In genomic region chr9:121372563-121373400, GRCh38 we compare ENCODE assay signal across 10 cellular contexts. TPM values are rescaled to one million over a fixed set of nuclear protein-coding genes. Genes with fewer than 3 reads are reported as not detected.
DNase-seq lines count a peak whose midpoint lies in the region; ATAC-seq, FAIRE-seq and TF ChIP-seq lines count a peak whose summit lies in the region.
"Had no signal": no experiment of that assay in that cellular context is flagged by ENCODE, and none has a peak within 500 bp of the region (broad histone marks: within the 10 kb centered on the region; RNA-seq: fewer than 3 reads in every experiment).

No MANE protein-coding gene starts in this region.

- in situ Hi-C loops in K562 (cut with MboI) = no loop called here

- no peaks in the 10 kb centered on the region for H4K20me1 ChIP-seq in K562 (replicated peaks; ENCODE audit: control insufficient read depth, insufficient read depth, low read length)

- 44 to 57% methylated on average over 6 of the region's 6 CpGs for WGBS in heart right ventricle, 2 donors
- WGBS in K562 (ENCODE audit: insufficient coverage, low coverage, missing lambda C conversion rate) = 10% methylated on average over 6 of the region's 6 CpGs
- 34 to 47% methylated on average over 6 of the region's 6 CpGs for WGBS in lung, 2 donors
- WGBS in urinary bladder = 23% methylated on average over 6 of the region's 6 CpGs

- H2AFZ ChIP-seq in K562 (ENCODE audit: low read depth, low read length) = peak overlapping the region; percentile 70

- peak overlapping the region; percentile 93 for H3K4me2 ChIP-seq in K562 (ENCODE audit: insufficient read depth, low read length)

- H3K4me3 ChIP-seq in heart right ventricle (peak overlapping the region in 1 of 10 donors; percentile 2), K562 (peak overlapping the region; percentile 77; the same call in 1 of the 2 replicates), lung (no peak overlapping the region), urinary bladder (ENCODE audit: low read depth, low read length) (no peak overlapping the region)

- H3K9me3 ChIP-seq in heart right ventricle = no peaks in the 10 kb centered on the region
- 0 out of 2 replicates have a peak, but pooled peaks cover 3% of the 10 kb centered on the region for H3K9me3 ChIP-seq in K562 (replicated peaks; ENCODE audit: control insufficient read depth, insufficient read depth, low read depth, low read length)
- no peaks in the 10 kb centered on the region for H3K9me3 ChIP-seq in lung (ENCODE audit: control insufficient read depth in 2 of 2, insufficient read depth in 1 of 2, low read length in 1 of 2)

- peak overlapping the region in 1 of 2 experiments; percentile 62; a peak in 2 of 4 replicates for H3K9ac ChIP-seq in K562 (ENCODE audit: insufficient read depth in 1 of 2, low read depth in 2 of 2, low read length in 2 of 2)

- H3K9me1 ChIP-seq in K562 (ENCODE audit: control insufficient read depth, insufficient read depth, low read length) = no peaks in the 10 kb centered on the region

- no peak for TF ChIP-seq CTCF in heart right ventricle (IDR thresholded peaks at IDR 0.05)
- TF ChIP-seq CTCF in K562 (IDR thresholded peaks at IDR 0.05 in 2 of 3, conservative IDR thresholded peaks at IDR 0.05 in 1 of 3; ENCODE audit: insufficient read depth in 2 of 3, low read depth in 1 of 3, low read length in 3 of 3) = no peak
- TF ChIP-seq CTCF in lung (IDR thresholded peaks at IDR 0.05; ENCODE audit: control extremely low read depth, extremely low read depth) = no peak

- CTCF ChIA-PET in K562 (lab: Yijun Ruan, JAX; ENCODE audit: low intra/inter-chr PET ratio) (no interaction called here), HEK293T (lab: Yijun Ruan, JAX) (interaction anchor here (0.8 kb wide), 1 partner anchor 17 kb away, joined by 3 read pairs; no protein-coding TSS in a partner anchor)

- H3K27me3 ChIP-seq in heart right ventricle (no peaks in the 10 kb centered on the region), K562 (ENCODE audit: control insufficient read depth in 2 of 2, insufficient read depth in 2 of 2, low read length in 2 of 2) (no peaks in the 10 kb centered on the region), lung (ENCODE audit: control insufficient read depth, insufficient read depth) (no peaks in the 10 kb centered on the region)
- H3K27me3 ChIP-seq: brain microvascular endothelial cell had no signal

- peak overlapping the region; percentile 19 to 99 (median 94) for H3K27ac ChIP-seq in heart right ventricle
- H3K27ac ChIP-seq in K562 (ENCODE audit: extremely low read depth, low read depth, low read length) = peak overlapping the region; percentile 99
- peak overlapping the region; percentile 74 to 88 for H3K27ac ChIP-seq in lung (ENCODE audit: low read depth in 1 of 2, low read length in 1 of 2)
- H3K27ac ChIP-seq in urinary bladder (ENCODE audit: low read depth) = peak overlapping the region; percentile 70
- H3K27ac ChIP-seq: brain microvascular endothelial cell had no signal

- no peak for DNase-seq in heart right ventricle
- no peak for DNase-seq in cardiac septum (ENCODE audit: low spot score)
- DNase-seq in K562 (ENCODE audit: extremely low read depth in 1 of 4, low spot score in 3 of 4) = peak; percentile 40 to 74 (median 44)
- DNase-seq in lung (ENCODE audit: low spot score) = no peak
- no peak for DNase-seq in activated T-cell treated with anti-CD3 and anti-CD28 coated beads, Interleukin-2, amount 50 U/mL, for 48 hours
- no peak for DNase-seq in HEK293T (ENCODE audit: extremely low spot score)
- DNase-seq: brain microvascular endothelial cell, mesendoderm had no signal

- H3K36me3 ChIP-seq in heart right ventricle = no peaks in the 10 kb centered on the region
- peaks cover 19% of the 10 kb centered on the region for H3K36me3 ChIP-seq in K562 (ENCODE audit: control insufficient read depth, insufficient read depth, low read length)
- no peaks in the 10 kb centered on the region for H3K36me3 ChIP-seq in lung (ENCODE audit: control insufficient read depth in 2 of 2, insufficient read depth in 2 of 2, low read length in 2 of 2)
- H3K36me3 ChIP-seq in urinary bladder (ENCODE audit: insufficient read depth) = no peaks in the 10 kb centered on the region
- H3K36me3 ChIP-seq: brain microvascular endothelial cell had no signal

- FAIRE-seq in K562 (lab: Jason Lieb, UNC) = peak; percentile 74

- H3K4me1 ChIP-seq in heart right ventricle (peaks cover 3 to 67% (median 53%) of the 10 kb centered on the region in 9 donors), K562 (replicated peaks in 1 of 2; ENCODE audit: control insufficient read depth in 2 of 2, insufficient read depth in 2 of 2, low read length in 2 of 2) (peaks cover 14 to 30% of the 10 kb centered on the region in 2 experiments), lung (ENCODE audit: control insufficient read depth in 2 of 2, insufficient read depth in 2 of 2, low read length in 2 of 2) (peaks cover 7 to 8% of the 10 kb centered on the region in 2 donors), urinary bladder (ENCODE audit: insufficient read depth) (no peaks in the 10 kb centered on the region)

- POLR2A ChIA-PET in K562 (lab: Yijun Ruan, JAX) = interaction anchor here (0.7 to 3.4 kb wide), 4 partner anchors 8 to 164 kb away, joined by 3 to 20 read pairs (median 4); no protein-coding TSS in a partner anchor
- POLR2A ChIA-PET in HEK293T (lab: Yijun Ruan, JAX) = interaction anchor here (0.7 to 1.4 kb wide), 2 partner anchors 9 to 40 kb away, joined by 3 to 4 read pairs; no protein-coding TSS in a partner anchor

- peak; percentile 59; the same call in 1 of the 2 replicates for TF ChIP-seq EP300 in K562 (IDR thresholded peaks at IDR 0.05; ENCODE audit: low read length)

- no peak for TF ChIP-seq POLR2A in K562 (conservative IDR thresholded peaks at IDR 0.05)

- no TSS peak for BruUV-seq in K562 (replicated peaks; lab: Mats Ljungman, UMichigan)

- TF ChIP-seq RAD21 in K562 (CRISPR knock-in tag; conservative IDR thresholded peaks at IDR 0.05 in 1 of 2, IDR thresholded peaks at IDR 0.05 in 1 of 2) = no peak

- peaks cover 42% of the 10 kb centered on the region for H3K79me2 ChIP-seq in K562 (ENCODE audit: control insufficient read depth, insufficient read depth, low read length)

- ATAC-seq in heart right ventricle (peak in 1 of 8 donors; percentile 20), K562 (no peak), lung (ENCODE audit: insufficient read depth, low FRiP score) (no peak), GM21390 (IDR thresholded peaks at IDR 0.05; ENCODE audit: unreplicated experiment) (no peak)

- intact Hi-C loops in heart right ventricle (cut with DNase I) (loop anchor here in 5 of 10 donors (2.0 to 10.0 kb wide), 5 partner anchors 48 to 95 kb away; no protein-coding TSS in a partner anchor), cardiac septum (cut with DNase I) (loop anchor here (5.0 kb wide), 1 partner anchor 90 kb away; no protein-coding TSS in a partner anchor), K562 (cut with micrococcal nuclease) (no loop called here)

TF ChIP-seq in K562, 482 proteins besides CTCF, POLR2A, EP300 and RAD21 (continues in another document):
- no peak for TF ChIP-seq SNAPC5 (CRISPR knock-in tag; IDR thresholded peaks at IDR 0.05)

TF ChIP-seq in HEK293T, 16 proteins besides CTCF, POLR2A, EP300 and RAD21:
- no peak for TF ChIP-seq ZNF384 (IDR thresholded peaks at IDR 0.05)

RNA-seq across cellular contexts. Expression of gene STOM, which starts 2.7 kb away (rescaled TPM):
- total RNA-seq in heart right ventricle (100 to 1,000 TPM; 104 to 389 (median 181) TPM), cardiac septum (191 TPM), K562 (2014; rRNA removed) (23.2 and 34.7 TPM in 2 replicates), K562 (2014; rRNA removed; fragmentation: Illumina TruSeq; extraction: Trizol) (43.9 and 52.4 TPM in 2 replicates), K562 (2015; rRNA removed; fragmentation: Illumina TruSeq; extraction: Trizol) (54.4 and 58.1 TPM in 2 replicates), K562 (2021) (56.7 and 56.9 TPM in 2 replicates), lung (100 to 1,000 TPM; 405 to 470 TPM), urinary bladder (148 TPM)
- polyA plus RNA-seq in heart right ventricle (100 to 1,000 TPM; 146 to 203 TPM), K562 (2011; rRNA removed) (62.6 and 140 TPM in 2 replicates), K562 (2014; fragmentation: Illumina TruSeq; extraction: Trizol) (46.9 and 49.4 TPM in 2 replicates), K562 (2014; fragmentation: Nextera tagmentation; extraction: Ambion mirVana) (10 to 100 TPM; 24.6 to 35.8 TPM), K562 (2014; rRNA removed) (33.5 and 43.0 TPM in 2 replicates), lung (100 to 1,000 TPM; 311 to 413 TPM), urinary bladder (263 TPM)
- 57.6 and 69.2 TPM in 2 replicates for total RNA-seq in K562 (2011; cell fraction: chromatin; rRNA removed; ENCODE audit: low replicate concordance)
- 86.6 and 95.4 TPM in 2 replicates for total RNA-seq in K562 (2011; cell fraction: nucleolus; rRNA removed)
- 109 and 133 TPM in 2 replicates for total RNA-seq in K562 (2011; cell fraction: nucleoplasm; rRNA removed)
- 46.5 and 61.5 TPM in 2 replicates for polyA plus RNA-seq in K562 (2011; cell fraction: cytosol; rRNA removed)
- polyA plus RNA-seq in K562 (2011; cell fraction: nucleus; rRNA removed) = 15.3 and 22.4 TPM in 2 replicates
- 27.0 and 42.0 TPM in 2 replicates for polyA plus RNA-seq in K562 (2012)
- 40.2 and 82.5 TPM in 2 replicates for polyA minus RNA-seq in K562 (2011; rRNA and poly(A)+ RNA removed)
- polyA minus RNA-seq in K562 (2011; cell fraction: cytosol; rRNA and poly(A)+ RNA removed) = 37.9 and 62.8 TPM in 2 replicates
- 11.0 and 11.8 TPM in 2 replicates for polyA minus RNA-seq in K562 (2011; cell fraction: nucleus; rRNA and poly(A)+ RNA removed)

Comparison
In these comparisons a context has a peak if more than half of its experiments do, and no peak if none do; other contexts are left out.
1. DNase-seq: peak in K562 (4 of 4); none in heart right ventricle (0 of 2), cardiac septum (single experiment), lung (single experiment), activated T-cell treated with anti-CD3 and anti-CD28 coated beads, Interleukin-2, amount 50 U/mL, for 48 hours (0 of 2) and HEK293T (single experiment).
2. Peak in every context shown above with its lines, with median percentiles within 50 percentile points of each other: H3K27ac ChIP-seq.